ENCODE assay signal across 21 cellular contexts in genomic region chr5:107056278-107056677, GRCh38.
DNase-seq lines count a peak whose midpoint lies in the region; ATAC-seq, FAIRE-seq and TF ChIP-seq lines count a peak whose summit lies in the region.
"Had no signal": no experiment of that assay in that cellular context is flagged by ENCODE, and none has a peak within 500 bp of the region (broad histone marks: within the 10 kb centered on the region; RNA-seq: fewer than 3 reads in every experiment).

No MANE protein-coding gene starts in this region.

- H3K4me2 ChIP-seq in K562 (ENCODE audit: insufficient read depth, low read length) (no peak overlapping the region), hepatocyte (no peak overlapping the region), GM23248 (ENCODE audit: unreplicated experiment) (no peak overlapping the region)

- no peaks in the 10 kb centered on the region for H3K27me3 ChIP-seq in K562 (ENCODE audit: control insufficient read depth in 2 of 2, insufficient read depth in 2 of 2, low read length in 2 of 2)
- H3K27me3 ChIP-seq in hepatocyte, result no peaks in the 10 kb centered on the region
- no peaks in the 10 kb centered on the region for H3K27me3 ChIP-seq in psoas muscle (ENCODE audit: insufficient read depth in 3 of 3, low read length in 2 of 3)
- no peaks in the 10 kb centered on the region for H3K27me3 ChIP-seq in tibial artery
- H3K27me3 ChIP-seq in GM23248 (replicated peaks; ENCODE audit: insufficient read depth), result no peaks in the 10 kb centered on the region
- H3K27me3 ChIP-seq: BE2C, MG63 had no signal

- 0 out of 2 replicates have a peak, but pooled peaks cover 2% of the 10 kb centered on the region for H3K9me3 ChIP-seq in K562 (replicated peaks; ENCODE audit: control insufficient read depth, insufficient read depth, low read depth, low read length)
- H3K9me3 ChIP-seq in hepatocyte (ENCODE audit: low read depth), result no peaks in the 10 kb centered on the region
- H3K9me3 ChIP-seq in psoas muscle, result peaks cover 8% of the 10 kb centered on the region
- no peaks in the 10 kb centered on the region for H3K9me3 ChIP-seq in tibial artery
- H3K9me3 ChIP-seq in GM23248 (ENCODE audit: low read depth), result no peaks in the 10 kb centered on the region
- H3K9me3 ChIP-seq: BE2C, HAP-1, MG63 had no signal

- H3K9me1 ChIP-seq in K562 (ENCODE audit: control insufficient read depth, insufficient read depth, low read length), result no peaks in the 10 kb centered on the region

- no peak overlapping the region for H3K27ac ChIP-seq in K562 (ENCODE audit: extremely low read depth, low read depth, low read length)
- H3K27ac ChIP-seq in hepatocyte, result no peak overlapping the region
- no peak overlapping the region for H3K27ac ChIP-seq in psoas muscle
- no peak overlapping the region for H3K27ac ChIP-seq in tibial artery
- H3K27ac ChIP-seq in GM23248, result no peak overlapping the region

- H2AFZ ChIP-seq in K562 (ENCODE audit: low read depth, low read length) (no peak overlapping the region), hepatocyte (no peak overlapping the region), GM23248 (no peak overlapping the region)

- H3K9ac ChIP-seq in K562 (ENCODE audit: insufficient read depth in 1 of 2, low read depth in 2 of 2, low read length in 2 of 2), result no peak overlapping the region
- no peak overlapping the region for H3K9ac ChIP-seq in GM23248

- H3K9me2 ChIP-seq in hepatocyte (replicated peaks; ENCODE audit: insufficient read depth) (no peaks in the 10 kb centered on the region), GM23248 (ENCODE audit: insufficient read depth) (no peaks in the 10 kb centered on the region)

- no peak for TF ChIP-seq POLR2A in K562 (conservative IDR thresholded peaks at IDR 0.05)

- no peak for TF ChIP-seq EP300 in K562 (IDR thresholded peaks at IDR 0.05; ENCODE audit: low read length)

- no peaks in the 10 kb centered on the region for H3K36me3 ChIP-seq in K562 (ENCODE audit: control insufficient read depth, insufficient read depth, low read length)
- H3K36me3 ChIP-seq in hepatocyte (replicated peaks; ENCODE audit: insufficient read depth, low read depth), result no peaks in the 10 kb centered on the region
- no peaks in the 10 kb centered on the region for H3K36me3 ChIP-seq in psoas muscle (ENCODE audit: insufficient read depth in 1 of 2, low read depth in 1 of 2)
- no peaks in the 10 kb centered on the region for H3K36me3 ChIP-seq in tibial artery
- no peaks in the 10 kb centered on the region for H3K36me3 ChIP-seq in GM23248 (ENCODE audit: low read depth)
- H3K36me3 ChIP-seq: BE2C, HAP-1, MG63 had no signal

- TF ChIP-seq RAD21 in K562 (CRISPR knock-in tag; conservative IDR thresholded peaks at IDR 0.05 in 1 of 2, IDR thresholded peaks at IDR 0.05 in 1 of 2), result no peak

- no peak for FAIRE-seq in K562 (lab: Jason Lieb, UNC)
- FAIRE-seq: GM12878, RCC 7860 had no signal

- 2% methylated on average over 2 of the region's 2 CpGs for WGBS in K562 (ENCODE audit: insufficient coverage, low coverage, missing lambda C conversion rate)
- 57% methylated on average over 2 of the region's 2 CpGs for WGBS in hepatocyte (ENCODE audit: low lambda C conversion rate, missing lambda C conversion rate)
- WGBS in psoas muscle, 3 donors, result 13 to 33% (median 26%) methylated on average over 2 of the region's 2 CpGs
- 5 to 12% methylated on average over 2 of the region's 2 CpGs for WGBS in GM23248 (ENCODE audit: low coverage in 1 of 2, low lambda C conversion rate in 2 of 2, missing lambda C conversion rate in 2 of 2), 2 experiments

- H3K4me3 ChIP-seq in K562 (no peak overlapping the region), hepatocyte (no peak overlapping the region), psoas muscle (no peak overlapping the region), tibial artery (no peak overlapping the region), GM23248 (no peak overlapping the region)
- H3K4me3 ChIP-seq: GM12878, HAP-1, MG63 had no signal

- ATAC-seq in K562, result no peak
- peak in 3 of 4 donors; percentile 58 to 70 (median 65) for ATAC-seq in psoas muscle
- ATAC-seq in HG03196 (IDR thresholded peaks at IDR 0.05; ENCODE audit: unreplicated experiment), result no peak
- ATAC-seq: GM12878 had no signal

- in situ Hi-C loops in G401 (cut with HindIII; ENCODE audit: low sequenced_read_pairs), result no loop called here
- in situ Hi-C loops in K562 (cut with MboI), result no loop called here
- in situ Hi-C loops in GM23248 (cut with MboI), result no loop called here

- no peak for TF ChIP-seq CTCF in K562 (IDR thresholded peaks at IDR 0.05 in 2 of 3, conservative IDR thresholded peaks at IDR 0.05 in 1 of 3; ENCODE audit: insufficient read depth in 2 of 3, low read depth in 1 of 3, low read length in 3 of 3)
- TF ChIP-seq CTCF in hepatocyte (IDR thresholded peaks at IDR 0.05; ENCODE audit: poor library complexity), result no peak
- TF ChIP-seq CTCF in psoas muscle (IDR thresholded peaks at IDR 0.05), result no peak
- TF ChIP-seq CTCF in tibial artery (IDR thresholded peaks at IDR 0.05), result no peak

- H3F3A ChIP-seq in GM23248 (ENCODE audit: insufficient read depth), result no peaks in the 10 kb centered on the region

- no peaks in the 10 kb centered on the region for H3K4me1 ChIP-seq in K562 (replicated peaks in 1 of 2; ENCODE audit: control insufficient read depth in 2 of 2, insufficient read depth in 2 of 2, low read length in 2 of 2)
- H3K4me1 ChIP-seq in hepatocyte (ENCODE audit: insufficient read depth), result peaks cover 3% of the 10 kb centered on the region
- H3K4me1 ChIP-seq in psoas muscle, result peaks cover 10% of the 10 kb centered on the region
- H3K4me1 ChIP-seq in tibial artery, result no peaks in the 10 kb centered on the region
- H3K4me1 ChIP-seq in GM23248 (ENCODE audit: insufficient read depth), result no peaks in the 10 kb centered on the region
- H3K4me1 ChIP-seq: BE2C, HAP-1 had no signal

- intact Hi-C loops in K562 (cut with micrococcal nuclease), result no loop called here
- intact Hi-C loops in psoas muscle (cut with DNase I), result no loop called here
- intact Hi-C loops in tibial artery (cut with DNase I; ENCODE audit: low total_unique reads), result no loop called here

- peak; percentile 16 for DNase-seq in G401 (ENCODE audit: low spot score)
- no peak for DNase-seq in K562 (ENCODE audit: extremely low read depth in 1 of 4, low spot score in 3 of 4)
- peak; percentile 29 for DNase-seq in hepatocyte (ENCODE audit: low spot score)
- no peak for DNase-seq in psoas muscle
- DNase-seq in tibial artery, result no peak
- no peak for DNase-seq in GM23248
- DNase-seq: BE2C, DMS79 treated with DMSO at 0.1 percent for 48 hours, Karpas-422, MG63, NCI-H1417, NCI-H1694 treated with DMSO at 0.1 percent for 48 hours, NCI-H2081 treated with DMSO at 0.1 percent for 48 hours, NCI-H2171 treated with DMSO at 0.1 percent for 48 hours, NCI-H524 treated with DMSO at 0.1 percent for 48 hours, NCI-H82, OCI-M1 had no signal

- CTCF ChIA-PET in K562 (lab: Yijun Ruan, JAX; ENCODE audit: low intra/inter-chr PET ratio), result no interaction called here

- H3K79me2 ChIP-seq in K562 (ENCODE audit: control insufficient read depth, insufficient read depth, low read length), result no peaks in the 10 kb centered on the region
- no peaks in the 10 kb centered on the region for H3K79me2 ChIP-seq in hepatocyte
- H3K79me2 ChIP-seq in GM23248 (ENCODE audit: insufficient read depth), result no peaks in the 10 kb centered on the region

- POLR2A ChIA-PET in K562 (lab: Yijun Ruan, JAX), result no interaction called here

- BruUV-seq in K562 (replicated peaks; lab: Mats Ljungman, UMichigan), result no TSS peak

- H4K20me1 ChIP-seq in K562 (replicated peaks; ENCODE audit: control insufficient read depth, insufficient read depth, low read length) (no peaks in the 10 kb centered on the region), hepatocyte (ENCODE audit: insufficient read depth, poor library complexity, severe bottlenecking) (no peaks in the 10 kb centered on the region), GM23248 (ENCODE audit: insufficient read depth) (0 out of 2 replicates have a peak, but pooled peaks cover 4% of the 10 kb centered on the region)

TF ChIP-seq in K562, 482 proteins besides CTCF, POLR2A, EP300 and RAD21:
- no peak for TF ChIP-seq ZNF12 (CRISPR knock-in tag; IDR thresholded peaks at IDR 0.05)
- peak; percentile 20; the same call in 1 of the 2 replicates for TF ChIP-seq TFE3 (CRISPR knock-in tag; IDR thresholded peaks at IDR 0.05)

Comparison
In these comparisons a context has a peak if more than half of its experiments do, and no peak if none do; other contexts are left out.
1. DNase-seq: peak in G401 (single experiment) and hepatocyte (single experiment); none in K562 (0 of 4), psoas muscle (0 of 2), tibial artery (0 of 2) and GM23248 (single experiment).
2. ATAC-seq: peak in psoas muscle (3 of 4); none in K562 (single experiment) and HG03196 (single experiment).